In the genomic region with DNA sequence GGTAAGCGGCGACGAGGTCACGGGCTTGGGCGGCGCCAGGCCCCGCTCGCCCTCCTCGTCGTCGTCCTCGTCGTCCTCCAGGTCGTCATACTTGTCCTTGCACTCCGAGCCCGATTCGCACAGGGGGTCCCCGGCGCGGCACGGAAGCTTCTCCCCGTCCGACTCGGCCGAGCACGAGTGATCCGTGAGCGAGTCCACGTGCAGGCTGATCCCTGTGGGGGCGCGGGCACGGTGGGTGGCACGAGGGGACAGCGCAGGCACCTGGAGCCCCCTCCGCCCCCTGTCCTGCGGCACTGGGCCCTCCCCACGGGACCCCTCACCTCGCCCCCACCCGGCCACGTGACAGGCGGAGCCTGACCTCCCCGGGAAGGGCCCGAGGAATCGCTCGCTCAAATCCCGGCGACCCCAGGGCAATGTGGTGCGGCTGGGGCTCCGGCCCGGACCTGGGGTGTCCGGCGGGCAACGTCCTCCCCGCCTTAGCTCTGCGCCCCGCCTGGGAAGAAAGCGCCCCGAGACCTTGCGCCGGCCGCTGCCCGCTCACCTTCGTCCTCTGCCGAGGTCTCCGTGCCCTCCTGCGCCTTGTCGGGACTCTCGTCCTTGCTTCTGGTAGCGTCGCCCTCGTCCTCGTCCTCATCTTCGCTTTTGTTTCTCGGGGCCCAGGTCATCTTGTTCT, we compare ENCODE assay signal across 13 cellular contexts. TPM values are rescaled to one million over a fixed set of nuclear protein-coding genes. Genes with fewer than 3 reads are reported as not detected.
DNase-seq lines count a peak whose midpoint lies in the region; ATAC-seq, FAIRE-seq and TF ChIP-seq lines count a peak whose summit lies in the region.
"Had no signal": no experiment of that assay in that cellular context is flagged by ENCODE, and none has a peak within 500 bp of the region (broad histone marks: within the 10 kb centered on the region; RNA-seq: fewer than 3 reads in every experiment).

No MANE protein-coding gene starts in this region.

- FAIRE-seq in kidney (lab: Jason Lieb, UNC): no peak

- H3K36me3 ChIP-seq in H7 (replicated peaks; ENCODE audit: control insufficient read depth, insufficient read depth, low read length) (no peaks in the 10 kb centered on the region), hepatocyte (replicated peaks; ENCODE audit: insufficient read depth, low read depth) (no peaks in the 10 kb centered on the region), kidney (ENCODE audit: control insufficient read depth in 1 of 2, insufficient read depth in 2 of 2, low read length in 2 of 2) (no peaks in the 10 kb centered on the region)
- H3K36me3 ChIP-seq: adrenal gland, right atrium auricular region had no signal

- peaks cover 3% of the 10 kb centered on the region for H3K36me3 Mint-ChIP-seq in activated T-helper 2 cell treated with anti-CD3 and anti-CD28 coated beads, Interferon-gamma antibody, Interleukin-2, Interleukin-4, amounts not matched to agents 10 μg/mL and 5 μg/mL and 100 μg/mL, durations not matched to agents 14 hours and 24 hours and 36 hours (ENCODE audit: low read depth)
- peaks cover 19% of the 10 kb centered on the region for H3K36me3 Mint-ChIP-seq in osteocyte (ENCODE audit: unreplicated experiment)

- intact Hi-C loops in activated T-helper 2 cell treated with anti-CD3 and anti-CD28 coated beads, Interferon-gamma antibody, Interleukin-2, Interleukin-4, amounts not matched to agents 10 μg/mL and 5 μg/mL and 100 μg/mL, durations not matched to agents 14 hours and 24 hours and 36 hours (cut with micrococcal nuclease): no loop called here
- intact Hi-C loops in kidney (cut with DNase I): no loop called here

- peak overlapping the region; percentile 94 for H3K4me2 ChIP-seq in hepatocyte

- no peak for ATAC-seq in GM18520 (IDR thresholded peaks at IDR 0.05; ENCODE audit: unreplicated experiment)
- ATAC-seq: Panc1, T-helper 17 cell had no signal

- TF ChIP-seq CTCF in hepatocyte (IDR thresholded peaks at IDR 0.05; ENCODE audit: poor library complexity) (no peak), osteocyte (IDR thresholded peaks at IDR 0.05) (no peak), kidney (IDR thresholded peaks at IDR 0.05; ENCODE audit: borderline replicate concordance, extremely low read depth, insufficient read depth) (no peak)

- H3K9me3 ChIP-seq in hepatocyte (ENCODE audit: low read depth): no peaks in the 10 kb centered on the region
- H3K9me3 ChIP-seq in kidney (ENCODE audit: control insufficient read depth in 1 of 2, low read length in 2 of 2): no peaks in the 10 kb centered on the region
- H3K9me3 ChIP-seq: adrenal gland, MG63, right atrium auricular region had no signal

- H3K9me2 ChIP-seq in hepatocyte (replicated peaks; ENCODE audit: insufficient read depth): no peaks in the 10 kb centered on the region

- H3K9me3 Mint-ChIP-seq in activated T-helper 2 cell treated with anti-CD3 and anti-CD28 coated beads, Interferon-gamma antibody, Interleukin-2, Interleukin-4, amounts not matched to agents 10 μg/mL and 5 μg/mL and 100 μg/mL, durations not matched to agents 14 hours and 24 hours and 36 hours: peaks cover 3% of the 10 kb centered on the region
- no peaks in the 10 kb centered on the region for H3K9me3 Mint-ChIP-seq in osteocyte (ENCODE audit: unreplicated experiment)

- H3K9ac ChIP-seq in kidney (ENCODE audit: low read length in 2 of 2): no peak overlapping the region

- H3K27me3 ChIP-seq in H7 (ENCODE audit: control insufficient read depth, insufficient read depth, low read length) (peaks cover 67% of the 10 kb centered on the region), hepatocyte (peaks cover 35% of the 10 kb centered on the region)
- H3K27me3 ChIP-seq: MG63 had no signal

- 98% methylated on average over 48 of the region's 74 CpGs for whole genome bisulfite sequencing in hepatocyte (ENCODE audit: low lambda C conversion rate, missing lambda C conversion rate)

- H3K27ac Mint-ChIP-seq in activated T-helper 2 cell treated with anti-CD3 and anti-CD28 coated beads, Interferon-gamma antibody, Interleukin-2, Interleukin-4, amounts not matched to agents 10 μg/mL and 5 μg/mL and 100 μg/mL, durations not matched to agents 14 hours and 24 hours and 36 hours: peak overlapping the region; percentile 42
- H3K27ac Mint-ChIP-seq in osteocyte (ENCODE audit: unreplicated experiment): peak overlapping the region; percentile 94
- H3K27ac Mint-ChIP-seq: T-helper 17 cell had no signal

- no peaks in the 10 kb centered on the region for H3K4me1 Mint-ChIP-seq in activated T-helper 2 cell treated with anti-CD3 and anti-CD28 coated beads, Interferon-gamma antibody, Interleukin-2, Interleukin-4, amounts not matched to agents 10 μg/mL and 5 μg/mL and 100 μg/mL, durations not matched to agents 14 hours and 24 hours and 36 hours (ENCODE audit: low read depth)
- peaks cover 59% of the 10 kb centered on the region for H3K4me1 Mint-ChIP-seq in osteocyte (ENCODE audit: unreplicated experiment)

- H3K4me1 ChIP-seq in hepatocyte (ENCODE audit: insufficient read depth) (peaks cover 18% of the 10 kb centered on the region), kidney (ENCODE audit: control insufficient read depth in 1 of 2, insufficient read depth in 1 of 2, low read depth in 1 of 2, low read length in 2 of 2) (peaks cover 0 to 6% of the 10 kb centered on the region in 2 donors)
- H3K4me1 ChIP-seq: adrenal gland had no signal

- no peak overlapping the region for H3K4me3 Mint-ChIP-seq in activated T-helper 2 cell treated with anti-CD3 and anti-CD28 coated beads, Interferon-gamma antibody, Interleukin-2, Interleukin-4, amounts not matched to agents 10 μg/mL and 5 μg/mL and 100 μg/mL, durations not matched to agents 14 hours and 24 hours and 36 hours (ENCODE audit: low read depth)
- peak overlapping the region; percentile 81 for H3K4me3 Mint-ChIP-seq in osteocyte (ENCODE audit: unreplicated experiment)
- H3K4me3 Mint-ChIP-seq: T-helper 17 cell had no signal

- H4K20me1 ChIP-seq in hepatocyte (ENCODE audit: insufficient read depth, poor library complexity, severe bottlenecking): peaks cover 5% of the 10 kb centered on the region

- H3K4me3 ChIP-seq in H7 (ENCODE audit: insufficient read depth, low read depth, low read length) (peak overlapping the region; percentile 77), hepatocyte (no peak overlapping the region), kidney (ENCODE audit: low read length in 2 of 2) (peak overlapping the region in 1 of 2 donors; percentile 51)
- H3K4me3 ChIP-seq: adrenal gland, right atrium auricular region had no signal

- H3K27me3 Mint-ChIP-seq in activated T-helper 2 cell treated with anti-CD3 and anti-CD28 coated beads, Interferon-gamma antibody, Interleukin-2, Interleukin-4, amounts not matched to agents 10 μg/mL and 5 μg/mL and 100 μg/mL, durations not matched to agents 14 hours and 24 hours and 36 hours (ENCODE audit: low read depth): peaks cover 60% of the 10 kb centered on the region
- no peaks in the 10 kb centered on the region for H3K27me3 Mint-ChIP-seq in osteocyte (ENCODE audit: unreplicated experiment)

- H3K79me2 ChIP-seq in hepatocyte: peaks cover 27% of the 10 kb centered on the region

- no peak for DNase-seq in H7
- DNase-seq in activated T-helper 2 cell treated with anti-CD3 and anti-CD28 coated beads, Interferon-gamma antibody, Interleukin-2, Interleukin-4, amounts not matched to agents 10 μg/mL and 5 μg/mL and 100 μg/mL, durations not matched to agents 14 hours and 24 hours and 36 hours (ENCODE audit: low spot score): no peak
- DNase-seq in hepatocyte (ENCODE audit: low spot score): no peak
- no peak for DNase-seq in osteocyte (ENCODE audit: extremely low spot score, unreplicated experiment)
- no peak for DNase-seq in stimulated activated CD4-positive, alpha-beta T cell treated with anti-CD3 and anti-CD28 coated beads, Interleukin-2, amount 100 ng/mL, for 48 hours
- no peak for DNase-seq in kidney
- DNase-seq: MG63, NCI-H446, T-helper 17 cell had no signal

- no peak overlapping the region for H3K27ac ChIP-seq in hepatocyte
- no peak overlapping the region for H3K27ac ChIP-seq in kidney (ENCODE audit: low read depth in 2 of 2, low read length in 2 of 2)
- H3K27ac ChIP-seq: adrenal gland, right atrium auricular region had no signal

- no peak overlapping the region for H2AFZ ChIP-seq in hepatocyte

RNA-seq across cellular contexts. Expression of a gene that starts 2.5 kb away (rescaled TPM):
- 51.4 and 74.9 TPM in 2 replicates for total RNA-seq in H7 (2014; rRNA removed; shearing (Covaris generic))
- not detected in 2 replicates for total RNA-seq in activated T-helper 2 cell treated with anti-CD3 and anti-CD28 coated beads, Interferon-gamma antibody, Interleukin-2, Interleukin-4, amounts not matched to agents 10 μg/mL and 5 μg/mL and 100 μg/mL, durations not matched to agents 14 hours and 24 hours and 36 hours
- total RNA-seq in hepatocyte: 6.0 and 7.5 TPM in 2 replicates
- polyA plus RNA-seq in hepatocyte: 7.8 and 8.1 TPM in 2 replicates
- 17.1 and 17.5 TPM in 2 replicates for total RNA-seq in osteocyte
- 44.2 TPM for total RNA-seq in kidney
- polyA plus RNA-seq in kidney (ENCODE audit: insufficient read depth, low read depth, low replicate concordance): 11.7 TPM
- total RNA-seq: T-helper 17 cell had no signal
